34 cellular contexts compared by ENCODE assay signal in the genomic region with DNA sequence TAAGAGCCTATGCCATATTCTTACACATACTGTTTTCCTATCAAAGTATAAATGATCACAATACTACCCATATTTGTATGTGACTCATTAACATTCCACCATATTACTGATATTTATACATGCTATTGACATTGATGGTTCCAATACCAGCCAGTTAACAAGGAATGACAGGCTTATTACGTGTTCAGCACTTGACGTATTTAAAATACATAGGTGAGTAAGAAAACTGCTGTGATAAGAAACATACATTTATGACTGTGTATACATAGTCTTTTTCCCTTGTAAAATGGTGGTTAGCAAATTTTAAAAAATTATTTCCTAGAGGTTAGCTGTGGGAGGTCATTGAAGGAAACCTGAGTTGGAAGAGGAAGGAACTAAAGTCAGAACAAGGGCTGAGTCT.
DNase-seq lines count a peak whose midpoint lies in the region; ATAC-seq, FAIRE-seq and TF ChIP-seq lines count a peak whose summit lies in the region.
"Had no signal": no experiment of that assay in that cellular context is flagged by ENCODE, and none has a peak within 500 bp of the region (broad histone marks: within the 10 kb centered on the region; RNA-seq: fewer than 3 reads in every experiment).

No MANE protein-coding gene starts in this region.

- H3K27me3 ChIP-seq in BLaER1: no peaks in the 10 kb centered on the region
- 0 out of 2 replicates have a peak, but pooled peaks cover 3% of the 10 kb centered on the region for H3K27me3 ChIP-seq in PC-3 (ENCODE audit: low read length)
- no peaks in the 10 kb centered on the region for H3K27me3 ChIP-seq in H7 (ENCODE audit: control insufficient read depth, insufficient read depth, low read length)
- H3K27me3 ChIP-seq: BE2C; BLaER1 treated with 17β-estradiol and CSF1 and Interleukin-3, amounts not matched to agents 10 nM and 100 nM had no signal

- H3F3A ChIP-seq in PC-3 (ENCODE audit: low read length, unreplicated experiment): no peaks in the 10 kb centered on the region

- no peaks in the 10 kb centered on the region for H3K36me3 Mint-ChIP-seq in T-helper 17 cell (ENCODE audit: low read depth)
- H3K36me3 Mint-ChIP-seq: CD14-positive monocyte; CD4-positive, alpha-beta memory T cell; CD4-positive, CD25-positive, alpha-beta regulatory T cell; CD8-positive, alpha-beta memory T cell; CD8-positive, alpha-beta T cell had no signal

- TF ChIP-seq EP300 in A549 (IDR thresholded peaks at IDR 0.05): no peak

- H3K9ac ChIP-seq in BLaER1: no peak overlapping the region
- H3K9ac ChIP-seq in PC-3 (ENCODE audit: low read length): no peak overlapping the region
- H3K9ac ChIP-seq: BLaER1 treated with 17β-estradiol and CSF1 and Interleukin-3, amounts not matched to agents 10 nM and 100 nM had no signal

- no peaks in the 10 kb centered on the region for H3K36me3 ChIP-seq in BLaER1
- no peaks in the 10 kb centered on the region for H3K36me3 ChIP-seq in PC-3 (ENCODE audit: low read depth, low read length)
- no peaks in the 10 kb centered on the region for H3K36me3 ChIP-seq in H7 (replicated peaks; ENCODE audit: control insufficient read depth, insufficient read depth, low read length)
- H3K36me3 ChIP-seq: BE2C; BLaER1 treated with 17β-estradiol and CSF1 and Interleukin-3, amounts not matched to agents 10 nM and 100 nM had no signal

- intact Hi-C loops in PC-3 (cut with micrococcal nuclease): no loop called here

- no peak overlapping the region for H3K4me2 ChIP-seq in A549
- 0 out of 2 replicates have a peak overlapping the region, but pooled peaks have one; percentile 8 for H3K4me2 ChIP-seq in BLaER1
- H3K4me2 ChIP-seq in PC-3 (ENCODE audit: low read length): no peak overlapping the region

- no peaks in the 10 kb centered on the region for H4K20me1 ChIP-seq in BLaER1
- no peaks in the 10 kb centered on the region for H4K20me1 ChIP-seq in PC-3 (ENCODE audit: low read length)
- H4K20me1 ChIP-seq: BLaER1 treated with 17β-estradiol and CSF1 and Interleukin-3, amounts not matched to agents 10 nM and 100 nM had no signal

- H2AFZ ChIP-seq in PC-3 (ENCODE audit: low read length): no peak overlapping the region

- POLR2A ChIA-PET in A549 (lab: Yijun Ruan, JAX): no interaction called here
- POLR2A ChIA-PET in PC-3 (lab: Charles Lee; ENCODE audit: unreplicated experiment): no interaction called here

- FAIRE-seq in A549 (lab: Jason Lieb, UNC): peak; percentile 23
- FAIRE-seq: A204.1, D721Med, G401.6 had no signal

- CTCF ChIA-PET in A549 (lab: Yijun Ruan, JAX) (interaction anchor here (1.3 to 5.6 kb wide), 5 partner anchors 10 to 67 kb away, joined by 3 to 36 read pairs (median 5); no protein-coding TSS in a partner anchor), PC-3 (lab: Charles Lee) (interaction anchor here (1.2 kb wide), 1 partner anchor 22 kb away, joined by 7 read pairs; no protein-coding TSS in a partner anchor)

- H3K4me3 ChIP-seq in A549 (no peak overlapping the region), BLaER1 (no peak overlapping the region), PC-3 (ENCODE audit: low read length) (no peak overlapping the region), H7 (ENCODE audit: insufficient read depth, low read depth, low read length) (no peak overlapping the region)
- H3K4me3 ChIP-seq: BLaER1 treated with 17β-estradiol and CSF1 and Interleukin-3, amounts not matched to agents 10 nM and 100 nM had no signal

- BruUV-seq in PC-3 (replicated peaks; lab: Mats Ljungman, UMichigan): no TSS peak

- 86% methylated on average over 2 of the region's 2 CpGs for WGBS in A549 (ENCODE audit: missing lambda C conversion rate)

- H3K4me1 ChIP-seq in A549: no peaks in the 10 kb centered on the region
- peaks cover 9% of the 10 kb centered on the region for H3K4me1 ChIP-seq in BLaER1
- peaks cover 22% of the 10 kb centered on the region for H3K4me1 ChIP-seq in PC-3 (ENCODE audit: insufficient read depth, low read length)
- H3K4me1 ChIP-seq: BE2C had no signal

- TF ChIP-seq CTCF in A549 (IDR thresholded peaks at IDR 0.05): no peak
- TF ChIP-seq CTCF in PC-3 (conservative IDR thresholded peaks at IDR 0.05; ENCODE audit: low read depth, low read length): no peak

- H3K79me2 ChIP-seq in PC-3 (ENCODE audit: low read length): no peaks in the 10 kb centered on the region

- no peak overlapping the region for H3K27ac ChIP-seq in A549
- no peak overlapping the region for H3K27ac ChIP-seq in BLaER1
- H3K27ac ChIP-seq in PC-3 (ENCODE audit: low read length): no peak overlapping the region
- H3K27ac ChIP-seq: 22Rv1; BLaER1 treated with 17β-estradiol and CSF1 and Interleukin-3, amounts not matched to agents 10 nM and 100 nM; C4-2B had no signal

- DNase-seq in A549 (ENCODE audit: low read depth in 1 of 2, low spot score in 1 of 2): no peak
- peak; percentile 64 for DNase-seq in PC-3
- DNase-seq in H7: no peak
- DNase-seq in D341Med (ENCODE audit: low spot score): no peak
- DNase-seq in T-helper 17 cell: no peak
- DNase-seq: 8988T; ACHN; AML-193; BE2C; C1 segment of cervical spinal cord; Caco-2; Calu3; CD4-positive, alpha-beta memory T cell; CD4-positive, alpha-beta T cell; CD4-positive, CD25-positive, alpha-beta regulatory T cell; CD8-positive, alpha-beta memory T cell; CD8-positive, alpha-beta T cell; COR-L47; DMS 273 treated with DMSO at 0.1 percent for 48 hours; DMS153; DMS53; DMS79; DMS79 treated with DMSO at 0.1 percent for 48 hours; DND-41; EL had no signal

- no peak overlapping the region for H3K27ac Mint-ChIP-seq in T-helper 17 cell
- H3K27ac Mint-ChIP-seq: B cell; CD14-positive monocyte; CD4-positive, alpha-beta memory T cell; CD4-positive, alpha-beta T cell; CD4-positive, CD25-positive, alpha-beta regulatory T cell; CD8-positive, alpha-beta memory T cell; CD8-positive, alpha-beta T cell had no signal

- no peak for TF ChIP-seq POLR2A in A549 (IDR thresholded peaks at IDR 0.05; ENCODE audit: low read length)

- no peaks in the 10 kb centered on the region for H3K4me1 Mint-ChIP-seq in T-helper 17 cell
- H3K4me1 Mint-ChIP-seq: B cell; CD14-positive monocyte; CD4-positive, alpha-beta memory T cell; CD4-positive, CD25-positive, alpha-beta regulatory T cell; CD8-positive, alpha-beta memory T cell had no signal

- H3K4me3 Mint-ChIP-seq in T-helper 17 cell: no peak overlapping the region
- H3K4me3 Mint-ChIP-seq: B cell; CD14-positive monocyte; CD4-positive, alpha-beta memory T cell; CD4-positive, alpha-beta T cell; CD4-positive, CD25-positive, alpha-beta regulatory T cell; CD8-positive, alpha-beta memory T cell; CD8-positive, alpha-beta T cell had no signal

- no peaks in the 10 kb centered on the region for H3K9me2 ChIP-seq in PC-3 (replicated peaks; ENCODE audit: low read length)

- no peaks in the 10 kb centered on the region for H3K27me3 Mint-ChIP-seq in T-helper 17 cell
- H3K27me3 Mint-ChIP-seq: CD4-positive, alpha-beta memory T cell; CD4-positive, alpha-beta T cell; CD4-positive, CD25-positive, alpha-beta regulatory T cell; CD8-positive, alpha-beta memory T cell had no signal

- no peak for ATAC-seq in A549
- peak; percentile 70 for ATAC-seq in PC-3
- no peak for ATAC-seq in T-helper 17 cell
- ATAC-seq: CD8-positive, alpha-beta T cell had no signal

- no peak for TF ChIP-seq RAD21 in A549 (conservative IDR thresholded peaks at IDR 0.05 in 1 of 2, IDR thresholded peaks at IDR 0.05 in 1 of 2)

- H3K9me3 ChIP-seq in A549 (no peaks in the 10 kb centered on the region), BLaER1 (no peaks in the 10 kb centered on the region), PC-3 (ENCODE audit: low read length) (no peaks in the 10 kb centered on the region), T-helper 17 cell (ENCODE audit: control insufficient read depth, low read length, poor library complexity, severe bottlenecking) (no peaks in the 10 kb centered on the region)
- H3K9me3 ChIP-seq: BE2C; BLaER1 treated with 17β-estradiol and CSF1 and Interleukin-3, amounts not matched to agents 10 nM and 100 nM; Caco-2 had no signal

TF ChIP-seq in A549, 52 proteins besides CTCF, POLR2A, EP300 and RAD21:
- TF ChIP-seq RCOR1 (IDR thresholded peaks at IDR 0.05; ENCODE audit: low read depth, low read length) (no peak), CBX8 (IDR thresholded peaks at IDR 0.05) (no peak), REST (IDR thresholded peaks at IDR 0.05) (no peak), MAZ (IDR thresholded peaks at IDR 0.05; ENCODE audit: borderline replicate concordance, low read depth, low read length) (no peak), JUN (IDR thresholded peaks at IDR 0.05) (no peak), RFX5 (IDR thresholded peaks at IDR 0.05) (no peak), CHD2 (IDR thresholded peaks at IDR 0.05; ENCODE audit: low read length, partially characterized antibody) (no peak), RNF2 (IDR thresholded peaks at IDR 0.05; ENCODE audit: borderline replicate concordance, low read depth) (no peak), HOXB5 (CRISPR knock-in tag; IDR thresholded peaks at IDR 0.05) (no peak), BHLHE40 (IDR thresholded peaks at IDR 0.05; ENCODE audit: low read depth, low read length) (no peak), TP53 (CRISPR knock-in tag; IDR thresholded peaks at IDR 0.05) (no peak), RARB (CRISPR knock-in tag; IDR thresholded peaks at IDR 0.05) (no peak)
TF ChIP-seq in A549: peak in this region for 0.
